Comparison of ENCODE assay signal across 8 cellular contexts in genomic region chr5:136053336-136054121, GRCh38. TPM values are rescaled to one million over a fixed set of nuclear protein-coding genes. Genes with fewer than 3 reads are reported as not detected.
DNase-seq lines count a peak whose midpoint lies in the region; ATAC-seq and TF ChIP-seq lines count a peak whose summit lies in the region.

No MANE protein-coding gene starts in this region.

- no peak overlapping the region for H3K4me3 ChIP-seq in epithelial cell of esophagus (ENCODE audit: low read length)
- H3K4me3 ChIP-seq in mucosa of descending colon = no peak overlapping the region

- H3K36me3 ChIP-seq in mucosa of descending colon (ENCODE audit: low read depth) = no peaks in the 10 kb centered on the region

- H3K4me1 ChIP-seq in mucosa of descending colon (ENCODE audit: low read depth) = no peaks in the 10 kb centered on the region

- DNase-seq in AG09319 (ENCODE audit: extremely low read depth, low read depth) (peak; percentile 79), NCI-H460 (ENCODE audit: extremely low read depth, low read depth) (peak; percentile 93), epithelial cell of esophagus (ENCODE audit: low read depth) (peak; percentile 97), mucosa of descending colon (no peak), NCI-H446 (lab: John Stamatoyannopoulos, UW) (no peak), NAMALWA (ENCODE audit: low spot score) (no peak), NCI-H1048 (lab: John Stamatoyannopoulos, UW) (no peak)

- ATAC-seq in mucosa of descending colon (peak; percentile 58), HG02678 (IDR thresholded peaks at IDR 0.05; ENCODE audit: unreplicated experiment) (no peak)

- intact Hi-C loops in mucosa of descending colon (cut with DNase I, micrococcal nuclease) = no loop called here

- TF ChIP-seq CTCF in AG09319 (IDR thresholded peaks at IDR 0.05; ENCODE audit: low read depth, low read length) (no peak), epithelial cell of esophagus (IDR thresholded peaks at IDR 0.05; ENCODE audit: insufficient read depth, low read depth, low read length, missing control alignments) (no peak), mucosa of descending colon (IDR thresholded peaks at IDR 0.05) (no peak)

- no peaks in the 10 kb centered on the region for H3K9me3 ChIP-seq in mucosa of descending colon

RNA-seq across cellular contexts. Expression of gene TGFBI, which starts 24.7 kb away (rescaled TPM):
- 1,239 and 1,373 TPM in 2 replicates for total RNA-seq in NCI-H460 (2014; rRNA removed; shearing (Covaris generic))
- 1,196 and 1,230 TPM in 2 replicates for polyA plus RNA-seq in NCI-H460 (2014; cell fraction: nucleus; rRNA removed)
- total RNA-seq in mucosa of descending colon = 10 to 100 TPM; 26.8 to 77.1 (median 47.0) TPM

Comparison
In these comparisons a context has a peak if more than half of its experiments do, and no peak if none do; other contexts are left out.
1. DNase-seq: peak in AG09319 (single experiment), NCI-H460 (single experiment) and epithelial cell of esophagus (single experiment); none in mucosa of descending colon (0 of 3), NCI-H446 (0 of 2), NAMALWA (single experiment) and NCI-H1048 (single experiment).
2. RNA of gene TGFBI, which starts 24.7 kb away (total RNA-seq): 1,239 to 1,373 TPM in NCI-H460; 26.8 to 77.1 TPM in mucosa of descending colon; every median in the first group is over 10 times any median in the second.